In genomic region chr15:57086857-57087427, GRCh38 we compare ENCODE assay signal across 37 cellular contexts.
"Had no signal": no experiment of that assay in that cellular context is flagged by ENCODE, and none has a peak within 500 bp of the region (broad histone marks: within the 10 kb centered on the region; RNA-seq: fewer than 3 reads in every experiment).

No MANE protein-coding gene starts in this region.

- H3K4me3 ChIP-seq: ascending aorta, cardiac muscle cell had no signal

- H3K36me3 ChIP-seq: ascending aorta, cardiac muscle cell had no signal

- H3K4me1 ChIP-seq: ascending aorta had no signal

- ATAC-seq: activated CD4-positive, alpha-beta T cell treated with anti-CD3 and anti-CD28 coated beads for 36 hours; activated CD4-positive, CD25-positive, alpha-beta regulatory T cell treated with anti-CD3 and anti-CD28 coated beads, Interleukin-2, amount 50 U/mL, for 24 hours; activated CD8-positive, alpha-beta memory T cell treated with anti-CD3 and anti-CD28 coated beads, Interleukin-2, amount 10 ng/mL, durations not matched to agents 7 days and 5 days; activated CD8-positive, alpha-beta T cell treated with anti-CD3 and anti-CD28 coated beads, Interleukin-2, amount 10 ng/mL, durations not matched to agents 7 days and 5 days; activated naive CD8-positive, alpha-beta T cell treated with anti-CD3 and anti-CD28 coated beads, Interleukin-2, amount 50 U/mL, for 24 hours had no signal

- H3K27me3 ChIP-seq: ascending aorta, cardiac muscle cell had no signal

- H3K27ac ChIP-seq: ascending aorta, cardiac muscle cell, VCaP had no signal

- H3K36me3 Mint-ChIP-seq: activated CD8-positive, alpha-beta memory T cell treated with anti-CD3 and anti-CD28 coated beads, Interleukin-2, amount 10 ng/mL, durations not matched to agents 7 days and 5 days; activated naive CD4-positive, alpha-beta T cell treated with anti-CD3 and anti-CD28 coated beads, Interleukin-2, amount 10 ng/mL, durations not matched to agents 7 days and 5 days; activated naive CD4-positive, alpha-beta T cell treated with anti-CD3 and anti-CD28 coated beads, Interleukin-2, amount 50 U/mL, for 24 hours had no signal

- FAIRE-seq: bronchial epithelial cell, TTC549 had no signal

- H3K9me3 ChIP-seq: ascending aorta had no signal

- H3K4me3 Mint-ChIP-seq: activated CD4-positive, alpha-beta memory T cell treated with anti-CD3 and anti-CD28 coated beads, Interleukin-2, amount 10 ng/mL, durations not matched to agents 7 days and 5 days; activated CD4-positive, alpha-beta T cell treated with anti-CD3 and anti-CD28 coated beads for 36 hours; activated CD4-positive, alpha-beta T cell treated with anti-CD3 and anti-CD28 coated beads, Interleukin-2, amount 10 ng/mL, durations not matched to agents 7 days and 5 days; activated CD8-positive, alpha-beta memory T cell treated with anti-CD3 and anti-CD28 coated beads, Interleukin-2, amount 10 ng/mL, durations not matched to agents 7 days and 5 days; activated CD8-positive, alpha-beta T cell treated with anti-CD3 and anti-CD28 coated beads, Interleukin-2, amount 10 ng/mL, durations not matched to agents 7 days and 5 days; activated naive CD4-positive, alpha-beta T cell treated with anti-CD3 and anti-CD28 coated beads, Interleukin-2, amount 10 ng/mL, durations not matched to agents 7 days and 5 days; activated naive CD4-positive, alpha-beta T cell treated with anti-CD3 and anti-CD28 coated beads, Interleukin-2, amount 50 U/mL, for 24 hours; activated naive CD8-positive, alpha-beta T cell; activated naive CD8-positive, alpha-beta T cell treated with anti-CD3 and anti-CD28 coated beads, Interleukin-2, amount 10 ng/mL, durations not matched to agents 7 days and 5 days; activated naive CD8-positive, alpha-beta T cell treated with anti-CD3 and anti-CD28 coated beads, Interleukin-2, amount 50 U/mL, for 24 hours; activated T-cell treated with anti-CD3 and anti-CD28 coated beads, Interleukin-2, amount 50 U/mL, for 24 hours; brain; central memory CD8-positive, alpha-beta T cell; T-helper 2 cell treated with Interferon-gamma antibody and Interleukin-4, amounts not matched to agents 5 μg/mL and 100 μg/mL, for 36 hours had no signal

- H3K27ac Mint-ChIP-seq: activated CD4-positive, alpha-beta memory T cell treated with anti-CD3 and anti-CD28 coated beads, Interleukin-2, amount 10 ng/mL, durations not matched to agents 7 days and 5 days; activated CD4-positive, alpha-beta T cell treated with anti-CD3 and anti-CD28 coated beads for 36 hours; activated CD4-positive, alpha-beta T cell treated with anti-CD3 and anti-CD28 coated beads, Interleukin-2, amount 10 ng/mL, durations not matched to agents 7 days and 5 days; activated CD8-positive, alpha-beta memory T cell treated with anti-CD3 and anti-CD28 coated beads, Interleukin-2, amount 10 ng/mL, durations not matched to agents 7 days and 5 days; activated CD8-positive, alpha-beta T cell treated with anti-CD3 and anti-CD28 coated beads, Interleukin-2, amount 10 ng/mL, durations not matched to agents 7 days and 5 days; activated naive CD4-positive, alpha-beta T cell treated with anti-CD3 and anti-CD28 coated beads, Interleukin-2, amount 10 ng/mL, durations not matched to agents 7 days and 5 days; activated naive CD4-positive, alpha-beta T cell treated with anti-CD3 and anti-CD28 coated beads, Interleukin-2, amount 50 U/mL, for 24 hours; activated naive CD8-positive, alpha-beta T cell; activated naive CD8-positive, alpha-beta T cell treated with anti-CD3 and anti-CD28 coated beads, Interleukin-2, amount 10 ng/mL, durations not matched to agents 7 days and 5 days; activated naive CD8-positive, alpha-beta T cell treated with anti-CD3 and anti-CD28 coated beads, Interleukin-2, amount 50 U/mL, for 24 hours; activated T-cell treated with anti-CD3 and anti-CD28 coated beads, Interleukin-2, amount 50 U/mL, for 24 hours; activated T-helper 2 cell treated with anti-CD3 and anti-CD28 coated beads, Interferon-gamma antibody, Interleukin-2, Interleukin-4, amounts not matched to agents 10 μg/mL and 5 μg/mL and 100 μg/mL, durations not matched to agents 14 hours and 24 hours and 36 hours; brain; T-helper 2 cell treated with Interferon-gamma antibody and Interleukin-4, amounts not matched to agents 5 μg/mL and 100 μg/mL, for 36 hours had no signal

- DNase-seq: activated CD4-positive, alpha-beta memory T cell treated with anti-CD3 and anti-CD28 coated beads, Interleukin-2, amount 10 ng/mL, durations not matched to agents 7 days and 5 days; activated CD4-positive, alpha-beta T cell treated with anti-CD3 and anti-CD28 coated beads for 1 hour; activated CD4-positive, alpha-beta T cell treated with anti-CD3 and anti-CD28 coated beads for 36 hours; activated CD4-positive, alpha-beta T cell treated with anti-CD3 and anti-CD28 coated beads for 48 hours; activated CD4-positive, alpha-beta T cell treated with anti-CD3 and anti-CD28 coated beads, Interleukin-2, amount 10 ng/mL, durations not matched to agents 7 days and 5 days; activated CD4-positive, alpha-beta T cell treated with anti-CD3 and anti-CD28 coated beads, Interleukin-2, amount 50 U/mL, for 48 hours; activated CD4-positive, CD25-positive, alpha-beta regulatory T cell; activated CD8-positive, alpha-beta memory T cell treated with anti-CD3 and anti-CD28 coated beads for 24 hours; activated CD8-positive, alpha-beta memory T cell treated with anti-CD3 and anti-CD28 coated beads, Interleukin-2, amount 10 ng/mL, durations not matched to agents 7 days and 5 days; activated CD8-positive, alpha-beta memory T cell treated with anti-CD3 and anti-CD28 coated beads, Interleukin-2, amount 50 U/mL, for 48 hours; activated CD8-positive, alpha-beta T cell treated with anti-CD3 and anti-CD28 coated beads, Interleukin-2, amount 10 ng/mL, durations not matched to agents 7 days and 5 days; activated effector memory CD4-positive, alpha-beta T cell treated with Interleukin-2 at 50 U/mL for 16 hours; activated gamma-delta T cell; activated naive CD4-positive, alpha-beta T cell treated with anti-CD3 and anti-CD28 coated beads, Interleukin-2, amount 10 ng/mL, durations not matched to agents 7 days and 5 days; activated naive CD4-positive, alpha-beta T cell treated with Interleukin-2 at 50 U/mL for 16 hours; activated naive CD8-positive, alpha-beta T cell treated with anti-CD3 and anti-CD28 coated beads, Interleukin-2, amount 10 ng/mL, durations not matched to agents 7 days and 5 days; activated naive CD8-positive, alpha-beta T cell treated with anti-CD3 and anti-CD28 coated beads, Interleukin-2, amount 50 U/mL, for 24 hours; activated T-cell treated with anti-CD3 and anti-CD28 coated beads, Interleukin-2, amount 50 U/mL, for 24 hours; activated T-cell treated with anti-CD3 and anti-CD28 coated beads, Interleukin-2, amount 50 U/mL, for 48 hours; amygdala; anterior cingulate cortex; caudate nucleus; cerebellar nuclear complex; T-helper 2 cell; T-helper 9 cell had no signal

- H3K27me3 Mint-ChIP-seq: activated CD4-positive, alpha-beta memory T cell treated with anti-CD3 and anti-CD28 coated beads, Interleukin-2, amount 10 ng/mL, durations not matched to agents 7 days and 5 days; activated CD4-positive, alpha-beta T cell treated with anti-CD3 and anti-CD28 coated beads for 36 hours; activated CD4-positive, alpha-beta T cell treated with anti-CD3 and anti-CD28 coated beads, Interleukin-2, amount 10 ng/mL, durations not matched to agents 7 days and 5 days; activated CD8-positive, alpha-beta memory T cell treated with anti-CD3 and anti-CD28 coated beads, Interleukin-2, amount 10 ng/mL, durations not matched to agents 7 days and 5 days; activated naive CD4-positive, alpha-beta T cell treated with anti-CD3 and anti-CD28 coated beads, Interleukin-2, amount 10 ng/mL, durations not matched to agents 7 days and 5 days; activated naive CD4-positive, alpha-beta T cell treated with anti-CD3 and anti-CD28 coated beads, Interleukin-2, amount 50 U/mL, for 24 hours; activated naive CD8-positive, alpha-beta T cell; activated naive CD8-positive, alpha-beta T cell treated with anti-CD3 and anti-CD28 coated beads, Interleukin-2, amount 10 ng/mL, durations not matched to agents 7 days and 5 days; activated naive CD8-positive, alpha-beta T cell treated with anti-CD3 and anti-CD28 coated beads, Interleukin-2, amount 50 U/mL, for 24 hours; activated T-cell treated with anti-CD3 and anti-CD28 coated beads, Interleukin-2, amount 50 U/mL, for 24 hours; brain; central memory CD8-positive, alpha-beta T cell had no signal
